In genomic region chr4:56908206-56909082, GRCh38 we compare ENCODE assay signal across 8 cellular contexts. TPM values are rescaled to one million over a fixed set of nuclear protein-coding genes. Genes with fewer than 3 reads are reported as not detected.
DNase-seq lines count a peak whose midpoint lies in the region; ATAC-seq lines count a peak whose summit lies in the region.

No MANE protein-coding gene starts in this region.

- peak; percentile 25 for DNase-seq in A172 (ENCODE audit: low spot score)
- peak; percentile 72 for DNase-seq in RKO (ENCODE audit: low spot score)
- peak; percentile 53 for DNase-seq in activated gamma-delta T cell treated with anti-CD3 and anti-CD28 coated beads, Interleukin-2, amount 50 U/mL, for 16 hours (ENCODE audit: low read depth)
- DNase-seq in foreskin melanocyte: peak; percentile 49
- peak in 46 of 56 donors; percentile 11 to 72 (median 48) for DNase-seq in nucleus accumbens (lab: John Stamatoyannopoulos, UW)

- peak overlapping the region; percentile 69 for H3K27ac ChIP-seq in temporal lobe (ENCODE audit: low read depth, low read length)

- ATAC-seq in GM18907 (IDR thresholded peaks at IDR 0.05; ENCODE audit: unreplicated experiment) (peak; percentile 71), HG03108 (IDR thresholded peaks at IDR 0.05; ENCODE audit: unreplicated experiment) (peak; percentile 56)

RNA-seq across cellular contexts. Expression of gene REST, which starts 0.7 kb away (rescaled TPM):
- total RNA-seq in A172 (2014; rRNA removed; shearing (Covaris generic)): 36.1 and 43.2 TPM in 2 replicates
- 7.6 TPM for total RNA-seq in temporal lobe

Comparison
In these comparisons a context has a peak if more than half of its experiments do, and no peak if none do; other contexts are left out.
1. Peak in every context shown above with its lines: DNase-seq, ATAC-seq and H3K27ac ChIP-seq.